ENCODE assay signal across 1 cellular context in genomic region chr2:63588385-63589147, GRCh38.
TF ChIP-seq lines count a peak whose summit lies in the region.

Gene MDH1 (plus strand): TSS chr2:63588963. CDS start chr2:63589044, 81 bp downstream.
Gene WDPCP (minus strand): TSS chr2:63588477. CDS start chr2:63588271, 206 bp downstream.

TF ChIP-seq in GM12878, 131 proteins besides CTCF, POLR2A, EP300 and RAD21 (continued from another document and continues in another):
- TF ChIP-seq ZBTB4 (CRISPR knock-in tag; IDR thresholded peaks at IDR 0.05) (no peak), YBX1 (IDR thresholded peaks at IDR 0.05) (no peak), NR2C1 (IDR thresholded peaks at IDR 0.05) (peak; percentile 96), BACH1 (IDR thresholded peaks at IDR 0.05; ENCODE audit: borderline replicate concordance) (no peak), ATF7 (IDR thresholded peaks at IDR 0.05; ENCODE audit: low read depth) (peak; percentile 84), BCLAF1 (IDR thresholded peaks at IDR 0.05) (no peak), TBL1XR1 (IDR thresholded peaks at IDR 0.05; ENCODE audit: low read depth, low read length) (no peak; the same call in 1 of the 2 replicates), NBN (IDR thresholded peaks at IDR 0.05) (peak; percentile 93), KDM1A (IDR thresholded peaks at IDR 0.05; ENCODE audit: borderline replicate concordance) (no peak), MYB (IDR thresholded peaks at IDR 0.05; ENCODE audit: borderline replicate concordance, low read depth, low read length) (peak; percentile 37; the same call in 1 of the 2 replicates), DPF2 (IDR thresholded peaks at IDR 0.05) (no peak; the same call in 1 of the 2 replicates), PBX3 (IDR thresholded peaks at IDR 0.05; ENCODE audit: insufficient replicate concordance, low read depth, low read length) (peak; percentile 77), GATAD2B (conservative IDR thresholded peaks at IDR 0.05; ENCODE audit: low read depth) (peak; percentile 70; the same call in 1 of the 2 replicates), ZZZ3 (IDR thresholded peaks at IDR 0.05; ENCODE audit: control insufficient read depth, insufficient read length, low read depth) (no peak), ZSCAN29 (IDR thresholded peaks at IDR 0.05) (peak; percentile 46; the same call in 1 of the 2 replicates), FOXM1 (IDR thresholded peaks at IDR 0.05; ENCODE audit: low read depth, low read length) (peak; percentile 78; the same call in 1 of the 2 replicates), SUPT20H (IDR thresholded peaks at IDR 0.05; ENCODE audit: borderline replicate concordance, control insufficient read depth, low read depth, low read length) (no peak), HDAC2 (IDR thresholded peaks at IDR 0.05) (no peak), EGR1 (IDR thresholded peaks at IDR 0.05; ENCODE audit: borderline replicate concordance in 1 of 2, low read depth in 2 of 2, low read length in 2 of 2) (peak in 1 of 2 experiments; percentile 70; a peak in 1 of 3 replicates), E2F4 (IDR thresholded peaks at IDR 0.05; ENCODE audit: low read depth, low read length) (peak; percentile 38), CREB1 (IDR thresholded peaks at IDR 0.05; ENCODE audit: low read depth) (peak; percentile 88), SREBF1 (IDR thresholded peaks at IDR 0.05; ENCODE audit: low read length) (peak; percentile 90), CREM (IDR thresholded peaks at IDR 0.05; ENCODE audit: low read depth) (peak; percentile 98), CHD2 (IDR thresholded peaks at IDR 0.05; ENCODE audit: borderline replicate concordance, low read depth, low read length) (peak; percentile 98), SP1 (IDR thresholded peaks at IDR 0.05; ENCODE audit: low read depth, low read length) (peak; percentile 75), HCFC1 (IDR thresholded peaks at IDR 0.05; ENCODE audit: low read length) (peak; percentile 98), CBX3 (IDR thresholded peaks at IDR 0.05; ENCODE audit: borderline replicate concordance, low read depth) (no peak), LARP7 (IDR thresholded peaks at IDR 0.05) (peak; percentile 83), IRF3 (IDR thresholded peaks at IDR 0.05) (peak; percentile 59; the same call in 1 of the 2 replicates), CHD1 (IDR thresholded peaks at IDR 0.05; ENCODE audit: low read depth, low read length) (0 out of 2 replicates have a peak, but pooled peaks have one; percentile 73), IKZF2 (IDR thresholded peaks at IDR 0.05) (peak; percentile 51 to 62), RCOR1 (conservative IDR thresholded peaks at IDR 0.05; ENCODE audit: low read depth, low read length) (peak; percentile 74; the same call in 1 of the 2 replicates), PAX8 (IDR thresholded peaks at IDR 0.05) (no peak), RBBP5 (conservative IDR thresholded peaks at IDR 0.05) (0 out of 2 replicates have a peak, but pooled peaks have one; percentile 67), KLF5 (IDR thresholded peaks at IDR 0.05; ENCODE audit: partially characterized antibody) (peak; percentile 83), NKRF (conservative IDR thresholded peaks at IDR 0.05) (peak; percentile 95; the same call in 1 of the 2 replicates), SPI1 (IDR thresholded peaks at IDR 0.05; ENCODE audit: borderline replicate concordance, insufficient read depth, low read depth, low read length) (0 out of 2 replicates have a peak, but pooled peaks have one; percentile 14), CBX5 (IDR thresholded peaks at IDR 0.05; ENCODE audit: low read depth) (0 out of 2 replicates have a peak, but pooled peaks have one; percentile 16), CEBPB (IDR thresholded peaks at IDR 0.05; ENCODE audit: borderline replicate concordance in 1 of 2, low read depth in 2 of 2, low read length in 2 of 2) (peak in 1 of 2 experiments; percentile 46; a peak in 1 of 4 replicates), RB1 (IDR thresholded peaks at IDR 0.05; ENCODE audit: borderline replicate concordance) (peak; percentile 82), ZNF24 (IDR thresholded peaks at IDR 0.05) (peak; percentile 16; the same call in 1 of the 2 replicates), SREBF2 (IDR thresholded peaks at IDR 0.05; ENCODE audit: low read length) (peak; percentile 61; the same call in 1 of the 2 replicates), FOXK2 (IDR thresholded peaks at IDR 0.05) (peak; percentile 65), IRF4 (IDR thresholded peaks at IDR 0.05; ENCODE audit: low read depth, low read length) (peak; percentile 61; the same call in 1 of the 2 replicates), PML (IDR thresholded peaks at IDR 0.05; ENCODE audit: low read length) (peak; percentile 97), SRF (IDR thresholded peaks at IDR 0.05; ENCODE audit: low read depth in 2 of 2, low read length in 2 of 2) (peak in 1 of 2 experiments; percentile 38; a peak in 2 of 4 replicates), ZBTB33 (IDR thresholded peaks at IDR 0.05) (no peak), GABPA (IDR thresholded peaks at IDR 0.05; ENCODE audit: low read depth) (peak; percentile 92), HDAC6 (IDR thresholded peaks at IDR 0.05; ENCODE audit: unreplicated experiment) (no peak), ATF3 (IDR thresholded peaks at IDR 0.05; ENCODE audit: borderline replicate concordance, extremely low read depth, low read depth, low read length) (no peak), NFIC (IDR thresholded peaks at IDR 0.05; ENCODE audit: low read depth, low read length) (peak; percentile 83; the same call in 1 of the 2 replicates), SUZ12 (IDR thresholded peaks at IDR 0.05; ENCODE audit: unreplicated experiment) (no peak), STAT3 (IDR thresholded peaks at IDR 0.05; ENCODE audit: low read depth, low read length) (no peak), EZH2 (IDR thresholded peaks at IDR 0.05; ENCODE audit: borderline replicate concordance, control insufficient read depth, low read depth, low read length) (no peak), IRF5 (IDR thresholded peaks at IDR 0.05; ENCODE audit: borderline replicate concordance) (no peak)
